9 cellular contexts compared by ENCODE assay signal in the genomic region with DNA sequence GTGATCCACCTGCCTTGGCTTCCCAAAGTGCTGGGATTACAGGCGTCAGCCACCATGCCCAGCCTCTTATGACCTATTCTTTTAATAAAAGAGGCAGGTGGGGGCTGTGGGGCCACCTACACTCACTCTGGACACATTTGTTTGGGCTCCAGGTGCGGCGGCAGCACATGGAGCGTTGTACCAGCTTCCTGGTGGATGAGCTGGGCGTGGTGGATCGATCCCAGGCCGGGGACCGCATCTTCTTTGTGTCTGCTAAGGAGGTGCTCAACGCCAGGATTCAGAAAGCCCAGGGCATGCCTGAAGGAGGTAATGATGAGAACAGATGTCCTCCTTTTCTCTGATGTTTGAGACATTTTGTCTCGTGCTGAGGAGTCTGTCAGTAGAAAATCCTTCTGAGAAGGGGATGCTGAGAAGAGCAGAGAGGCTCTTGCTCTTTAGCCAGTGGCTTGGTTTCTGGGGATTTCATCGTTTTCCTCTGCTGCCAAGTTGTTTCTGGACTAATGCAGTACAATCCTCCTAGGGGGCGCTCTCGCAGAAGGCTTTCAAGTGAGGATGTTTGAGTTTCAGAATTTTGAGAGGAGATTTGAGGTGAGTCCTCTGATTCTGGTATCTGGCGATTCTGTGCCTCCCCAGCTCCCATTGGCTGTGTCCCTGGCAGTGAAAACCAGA. TPM values are rescaled to one million over a fixed set of nuclear protein-coding genes. Genes with fewer than 3 reads are reported as not detected.
DNase-seq lines count a peak whose midpoint lies in the region; ATAC-seq, FAIRE-seq and TF ChIP-seq lines count a peak whose summit lies in the region.
"Had no signal": no experiment of that assay in that cellular context is flagged by ENCODE, and none has a peak within 500 bp of the region (broad histone marks: within the 10 kb centered on the region; RNA-seq: fewer than 3 reads in every experiment).

No MANE protein-coding gene starts in this region.

- no peaks in the 10 kb centered on the region for H3K27me3 Mint-ChIP-seq in CD8-positive, alpha-beta T cell (ENCODE audit: low read depth)
- H3K27me3 Mint-ChIP-seq in WTC11 (ENCODE audit: low read depth): no peaks in the 10 kb centered on the region
- H3K27me3 Mint-ChIP-seq: naive thymus-derived CD8-positive, alpha-beta T cell had no signal

- H3K27me3 ChIP-seq in CD8-positive, alpha-beta T cell (ENCODE audit: insufficient read depth, low read length): no peaks in the 10 kb centered on the region
- H3K27me3 ChIP-seq in endothelial cell of umbilical vein (ENCODE audit: control insufficient read depth in 2 of 2, insufficient read depth in 2 of 2, low read length in 2 of 2) (no peaks in the 10 kb centered on the region), parathyroid adenoma (ENCODE audit: control insufficient read depth, insufficient read depth, low read length) (no peaks in the 10 kb centered on the region), tibial artery (no peaks in the 10 kb centered on the region)

- H3K9me3 Mint-ChIP-seq in CD8-positive, alpha-beta T cell: no peaks in the 10 kb centered on the region
- no peaks in the 10 kb centered on the region for H3K9me3 Mint-ChIP-seq in WTC11
- H3K9me3 Mint-ChIP-seq: naive thymus-derived CD8-positive, alpha-beta T cell had no signal

- H2AFZ ChIP-seq in endothelial cell of umbilical vein (ENCODE audit: low read depth, low read length) (no peak overlapping the region), parathyroid adenoma (no peak overlapping the region)

- no peak for TF ChIP-seq POLR2A in endothelial cell of umbilical vein (IDR thresholded peaks at IDR 0.05; ENCODE audit: low read depth, low read length)

- no peak overlapping the region for H3K27ac ChIP-seq in CD8-positive, alpha-beta T cell (ENCODE audit: low read depth, low read length)
- no peak overlapping the region for H3K27ac ChIP-seq in endothelial cell of umbilical vein (ENCODE audit: insufficient read depth, low read depth, low read length)
- peak overlapping the region; percentile 12 for H3K27ac ChIP-seq in parathyroid adenoma
- no peak overlapping the region for H3K27ac ChIP-seq in tibial artery

- POLR2A ChIA-PET in CD8-positive, alpha-beta T cell (lab: Charles Lee): no interaction called here
- POLR2A ChIA-PET in HEK293T (lab: Yijun Ruan, JAX) (interaction anchor here (1.9 kb wide), 1 partner anchor 92 kb away, joined by 5 read pairs; no protein-coding TSS in a partner anchor), WTC11 (lab: Charles Lee) (interaction anchor here (1.0 kb wide), 1 partner anchor 92 kb away, joined by 4 read pairs; no protein-coding TSS in a partner anchor), endothelial cell of umbilical vein (lab: Charles Lee) (no interaction called here)

- no peaks in the 10 kb centered on the region for H3K9me1 ChIP-seq in endothelial cell of umbilical vein (replicated peaks; ENCODE audit: control insufficient read depth, extremely low read depth, insufficient read depth, low read length)

- DNase-seq in CD8-positive, alpha-beta T cell: peak in 2 of 7 experiments; percentile 30 to 40
- DNase-seq in HEK293T (ENCODE audit: extremely low spot score): peak; percentile 46
- DNase-seq in WTC11 (ENCODE audit: low spot score): peak; percentile 77
- no peak for DNase-seq in endothelial cell of umbilical vein (ENCODE audit: low read depth, low spot score)
- no peak for DNase-seq in globus pallidus (ENCODE audit: low spot score)
- DNase-seq in tibial artery: no peak

- intact Hi-C loops in CD8-positive, alpha-beta T cell (cut with DNase I, micrococcal nuclease): loop anchor here in 1 of 2 experiments (1.0 kb wide), 1 partner anchor 163 kb away; no protein-coding TSS in a partner anchor
- intact Hi-C loops in endothelial cell of umbilical vein (cut with micrococcal nuclease): loop anchor here (1.0 kb wide), 1 partner anchor 30 kb away; no protein-coding TSS in a partner anchor
- intact Hi-C loops in tibial artery (cut with DNase I; ENCODE audit: low total_unique reads): no loop called here

- no peak overlapping the region for H3K4me2 ChIP-seq in endothelial cell of umbilical vein (ENCODE audit: insufficient read depth, low read length)
- no peak overlapping the region for H3K4me2 ChIP-seq in parathyroid adenoma (ENCODE audit: low read length)

- no peak overlapping the region for H3K4me3 Mint-ChIP-seq in CD8-positive, alpha-beta T cell
- no peak overlapping the region for H3K4me3 Mint-ChIP-seq in WTC11
- H3K4me3 Mint-ChIP-seq: naive thymus-derived CD8-positive, alpha-beta T cell had no signal

- no peaks in the 10 kb centered on the region for H4K20me1 ChIP-seq in endothelial cell of umbilical vein (replicated peaks; ENCODE audit: control insufficient read depth, extremely low read depth, insufficient read depth, low read length)

- H3K9me3 ChIP-seq in CD8-positive, alpha-beta T cell (ENCODE audit: low read length): no peaks in the 10 kb centered on the region
- H3K9me3 ChIP-seq in endothelial cell of umbilical vein (replicated peaks; ENCODE audit: control insufficient read depth, insufficient read depth, low read length): no peaks in the 10 kb centered on the region
- no peaks in the 10 kb centered on the region for H3K9me3 ChIP-seq in parathyroid adenoma (ENCODE audit: control insufficient read depth, low read length)
- H3K9me3 ChIP-seq in tibial artery: no peaks in the 10 kb centered on the region

- no peaks in the 10 kb centered on the region for H3K4me1 ChIP-seq in CD8-positive, alpha-beta T cell (ENCODE audit: insufficient read depth, low read length)
- H3K4me1 ChIP-seq in endothelial cell of umbilical vein (ENCODE audit: control insufficient read depth, extremely low read depth, insufficient read depth, low read length): no peaks in the 10 kb centered on the region
- no peaks in the 10 kb centered on the region for H3K4me1 ChIP-seq in parathyroid adenoma
- no peaks in the 10 kb centered on the region for H3K4me1 ChIP-seq in tibial artery

- dilution Hi-C loops in endothelial cell of umbilical vein (cut with MboI; ENCODE audit: extremely low pct_ligation_motif_present, low sequenced_read_pairs): no loop called here

- no peak overlapping the region for H3K9ac ChIP-seq in endothelial cell of umbilical vein (replicated peaks; ENCODE audit: extremely low read depth, insufficient read depth, low read length)
- H3K9ac ChIP-seq in parathyroid adenoma: no peak overlapping the region

- H3K27ac Mint-ChIP-seq in CD8-positive, alpha-beta T cell: no peak overlapping the region
- H3K27ac Mint-ChIP-seq in WTC11: no peak overlapping the region

- CTCF ChIA-PET in CD8-positive, alpha-beta T cell (lab: Charles Lee): interaction anchor here (0.7 to 1.3 kb wide), 5 partner anchors 10 to 146 kb away, joined by 3 to 5 read pairs (median 3); no protein-coding TSS in a partner anchor
- CTCF ChIA-PET in HEK293T (lab: Yijun Ruan, JAX) (no interaction called here), WTC11 (lab: Charles Lee) (interaction anchor here (0.9 kb wide), 1 partner anchor 78 kb away, joined by 3 read pairs; no protein-coding TSS in a partner anchor), endothelial cell of umbilical vein (lab: Charles Lee) (no interaction called here)

- ATAC-seq in CD8-positive, alpha-beta T cell: no peak
- ATAC-seq in WTC11: peak; percentile 66
- no peak for ATAC-seq in GM19328 (IDR thresholded peaks at IDR 0.05; ENCODE audit: unreplicated experiment)
- ATAC-seq: naive thymus-derived CD8-positive, alpha-beta T cell had no signal

- no peak overlapping the region for H3K4me3 ChIP-seq in CD8-positive, alpha-beta T cell (ENCODE audit: low read depth, low read length)
- H3K4me3 ChIP-seq in endothelial cell of umbilical vein (replicated peaks in 1 of 3; ENCODE audit: insufficient read depth in 1 of 3, low read depth in 1 of 3, low read length in 3 of 3) (no peak overlapping the region), parathyroid adenoma (ENCODE audit: low read depth, low read length) (no peak overlapping the region), tibial artery (no peak overlapping the region)

- no TSS peak for BruUV-seq in endothelial cell of umbilical vein (replicated peaks; lab: Mats Ljungman, UMichigan)

- H3K4me1 Mint-ChIP-seq in CD8-positive, alpha-beta T cell (ENCODE audit: low read depth): no peaks in the 10 kb centered on the region
- H3K4me1 Mint-ChIP-seq in WTC11: no peaks in the 10 kb centered on the region

- TF ChIP-seq CTCF in CD8-positive, alpha-beta T cell (IDR thresholded peaks at IDR 0.05): peak; percentile 41
- peak; percentile 61 for TF ChIP-seq CTCF in WTC11 (IDR thresholded peaks at IDR 0.05)
- TF ChIP-seq CTCF in endothelial cell of umbilical vein (IDR thresholded peaks at IDR 0.05; ENCODE audit: extremely low read depth in 1 of 2, insufficient read depth in 1 of 2, low read depth in 1 of 2, low read length in 2 of 2): peak; percentile 46 to 61
- peak; percentile 16 for TF ChIP-seq CTCF in parathyroid adenoma (IDR thresholded peaks at IDR 0.05)
- peak in 1 of 2 experiments; percentile 12 for TF ChIP-seq CTCF in tibial artery (IDR thresholded peaks at IDR 0.05)

- peaks cover 49% of the 10 kb centered on the region for H3K36me3 ChIP-seq in CD8-positive, alpha-beta T cell (ENCODE audit: insufficient read depth, low read length)
- H3K36me3 ChIP-seq in endothelial cell of umbilical vein (ENCODE audit: control insufficient read depth in 2 of 2, extremely low read depth in 1 of 2, insufficient read depth in 2 of 2, low read length in 2 of 2) (peaks cover 24 to 61% of the 10 kb centered on the region in 2 experiments), parathyroid adenoma (ENCODE audit: control insufficient read depth, insufficient read depth, low read length) (no peaks in the 10 kb centered on the region), tibial artery (peaks cover 93 to 100% (median 98%) of the 10 kb centered on the region in 3 donors)

- peaks cover 91% of the 10 kb centered on the region for H3K36me3 Mint-ChIP-seq in CD8-positive, alpha-beta T cell
- peaks cover 80% of the 10 kb centered on the region for H3K36me3 Mint-ChIP-seq in WTC11

- H3K79me2 ChIP-seq in endothelial cell of umbilical vein (ENCODE audit: control insufficient read depth, insufficient read depth, low read length) (no peaks in the 10 kb centered on the region), parathyroid adenoma (no peaks in the 10 kb centered on the region)

- peak; percentile 76 for FAIRE-seq in endothelial cell of umbilical vein (lab: Jason Lieb, UNC)

RNA-seq across cellular contexts. Expression of a gene that starts 17.9 kb away (rescaled TPM):
- total RNA-seq in CD8-positive, alpha-beta T cell: 10 to 100 TPM; 21.2 to 21.5 TPM
- total RNA-seq in WTC11 (2021) (65.6 to 75.1 TPM (median 67.4 TPM) in 3 replicates), endothelial cell of umbilical vein (30.1 and 32.3 TPM in 2 replicates)
- polyA plus RNA-seq in endothelial cell of umbilical vein: 39.1 and 52.1 TPM in 2 replicates
- polyA plus RNA-seq in endothelial cell of umbilical vein (2011; cell fraction: cytosol; rRNA removed): 22.8 and 30.4 TPM in 2 replicates
- polyA plus RNA-seq in endothelial cell of umbilical vein (2011; cell fraction: nucleus; rRNA removed): 95.6 and 97.4 TPM in 2 replicates
- polyA plus RNA-seq in endothelial cell of umbilical vein (2012): 15.4 and 20.5 TPM in 2 replicates
- 9.5 and 13.4 TPM in 2 replicates for polyA minus RNA-seq in endothelial cell of umbilical vein
- polyA minus RNA-seq in endothelial cell of umbilical vein (2011; cell fraction: cytosol; rRNA and poly(A)+ RNA removed): 16.7 TPM
- 12.6 and 14.3 TPM in 2 replicates for polyA minus RNA-seq in endothelial cell of umbilical vein (2011; cell fraction: nucleus; rRNA and poly(A)+ RNA removed)

RNA-seq across cellular contexts. Expression of a gene that starts 21.1 kb away (rescaled TPM):
- 10 to 100 TPM; 41.7 to 46.0 TPM for total RNA-seq in CD8-positive, alpha-beta T cell
- total RNA-seq in WTC11 (2021) (56.8 to 63.0 TPM (median 59.8 TPM) in 3 replicates), endothelial cell of umbilical vein (66.6 and 82.4 TPM in 2 replicates)
- polyA plus RNA-seq in endothelial cell of umbilical vein: 41.8 and 51.4 TPM in 2 replicates
- 45.7 and 52.7 TPM in 2 replicates for polyA plus RNA-seq in endothelial cell of umbilical vein (2011; cell fraction: cytosol; rRNA removed)
- 72.2 and 73.2 TPM in 2 replicates for polyA plus RNA-seq in endothelial cell of umbilical vein (2011; cell fraction: nucleus; rRNA removed)
- polyA plus RNA-seq in endothelial cell of umbilical vein (2012): 76.5 and 104 TPM in 2 replicates
- 76.2 and 76.4 TPM in 2 replicates for polyA minus RNA-seq in endothelial cell of umbilical vein
- 34.5 TPM for polyA minus RNA-seq in endothelial cell of umbilical vein (2011; cell fraction: cytosol; rRNA and poly(A)+ RNA removed)
- polyA minus RNA-seq in endothelial cell of umbilical vein (2011; cell fraction: nucleus; rRNA and poly(A)+ RNA removed): 21.9 and 22.5 TPM in 2 replicates

Comparison
In these comparisons a context has a peak if more than half of its experiments do, and no peak if none do; other contexts are left out.
1. DNase-seq: peak in HEK293T (single experiment) and WTC11 (single experiment); none in endothelial cell of umbilical vein (single experiment), globus pallidus (single experiment) and tibial artery (0 of 2).
2. CTCF ChIA-PET loops: an anchor here in CD8-positive, alpha-beta T cell (0.7 to 1.3 kb wide) and WTC11 (0.9 kb wide); none called in HEK293T and endothelial cell of umbilical vein.
3. POLR2A ChIA-PET loops: an anchor here in HEK293T (1.9 kb wide) and WTC11 (1.0 kb wide); none called in CD8-positive, alpha-beta T cell and endothelial cell of umbilical vein.